14 cellular contexts compared by ENCODE assay signal in genomic region chr2:15812187-15812830, GRCh38.
"Had no signal": no experiment of that assay in that cellular context is flagged by ENCODE, and none has a peak within 500 bp of the region (broad histone marks: within the 10 kb centered on the region; RNA-seq: fewer than 3 reads in every experiment).

No MANE protein-coding gene starts in this region.

- H3K27me3 Mint-ChIP-seq: type B pancreatic cell had no signal

- DNase-seq: activated CD4-positive, alpha-beta T cell treated with anti-CD3 and anti-CD28 coated beads, Interleukin-2, amount 50 U/mL, for 1 hour; activated naive CD4-positive, alpha-beta T cell treated with anti-CD3 and anti-CD28 coated beads for 36 hours; activated T-cell treated with anti-CD3 and anti-CD28 coated beads for 4 hours; cortex of kidney; effector CD8-positive, alpha-beta T cell; gastrocnemius medialis; kidney glomerular epithelial cell; midbrain; naive thymus-derived CD4-positive, alpha-beta T cell; stimulated activated naive B cell treated with anti-CD40 and anti-IgM and Interleukin-4, amounts not matched to agents 10 μg/mL and 1 μg/mL and 100 μg/mL, for 72 hours; T-helper 2 cell had no signal

- H3K27ac ChIP-seq: gastrocnemius medialis, right atrium auricular region had no signal

- H3K9me3 Mint-ChIP-seq: activated naive CD4-positive, alpha-beta T cell treated with anti-CD3 and anti-CD28 coated beads for 36 hours; activated T-helper 17 cell treated with anti-CD3 and anti-CD28 coated beads, Interleukin-2, amount 50 U/mL, for 72 hours; stimulated activated naive B cell treated with anti-CD40 and anti-IgM and Interleukin-4, amounts not matched to agents 10 μg/mL and 1 μg/mL and 100 μg/mL, for 72 hours; type B pancreatic cell had no signal

- H3K36me3 ChIP-seq: gastrocnemius medialis, right atrium auricular region had no signal

- H3K27me3 ChIP-seq: gastrocnemius medialis, right atrium auricular region had no signal

- H3K4me3 Mint-ChIP-seq: activated naive CD4-positive, alpha-beta T cell treated with anti-CD3 and anti-CD28 coated beads for 36 hours; activated T-helper 17 cell treated with anti-CD3 and anti-CD28 coated beads, Interleukin-2, amount 50 U/mL, for 72 hours; naive thymus-derived CD4-positive, alpha-beta T cell; stimulated activated naive B cell treated with anti-CD40 and anti-IgM and Interleukin-4, amounts not matched to agents 10 μg/mL and 1 μg/mL and 100 μg/mL, for 72 hours; type B pancreatic cell had no signal

- H3K4me1 ChIP-seq: gastrocnemius medialis had no signal

- ATAC-seq: activated T-helper 17 cell treated with anti-CD3 and anti-CD28 coated beads, Interleukin-2, amount 50 U/mL, for 72 hours; gastrocnemius medialis; naive thymus-derived CD4-positive, alpha-beta T cell; stimulated activated naive B cell treated with anti-CD40 and anti-IgM and Interleukin-4, amounts not matched to agents 10 μg/mL and 1 μg/mL and 100 μg/mL, for 72 hours had no signal

- H3K27ac Mint-ChIP-seq: activated naive CD4-positive, alpha-beta T cell treated with anti-CD3 and anti-CD28 coated beads for 36 hours; activated T-helper 17 cell treated with anti-CD3 and anti-CD28 coated beads, Interleukin-2, amount 50 U/mL, for 72 hours; naive thymus-derived CD4-positive, alpha-beta T cell; stimulated activated naive B cell treated with anti-CD40 and anti-IgM and Interleukin-4, amounts not matched to agents 10 μg/mL and 1 μg/mL and 100 μg/mL, for 72 hours; type B pancreatic cell had no signal

- H3K4me1 Mint-ChIP-seq: activated T-helper 17 cell treated with anti-CD3 and anti-CD28 coated beads, Interleukin-2, amount 50 U/mL, for 72 hours; naive thymus-derived CD4-positive, alpha-beta T cell; stimulated activated naive B cell treated with anti-CD40 and anti-IgM and Interleukin-4, amounts not matched to agents 10 μg/mL and 1 μg/mL and 100 μg/mL, for 72 hours had no signal

- H3K36me3 Mint-ChIP-seq: naive thymus-derived CD4-positive, alpha-beta T cell; stimulated activated naive B cell treated with anti-CD40 and anti-IgM and Interleukin-4, amounts not matched to agents 10 μg/mL and 1 μg/mL and 100 μg/mL, for 72 hours; type B pancreatic cell had no signal

- H3K9me3 ChIP-seq: gastrocnemius medialis, right atrium auricular region had no signal

- H3K4me3 ChIP-seq: gastrocnemius medialis, right atrium auricular region had no signal
